In genomic region chr7:26633557-26633956, GRCh38 we compare ENCODE assay signal across 23 cellular contexts.
"Had no signal": no experiment of that assay in that cellular context is flagged by ENCODE, and none has a peak within 500 bp of the region (broad histone marks: within the 10 kb centered on the region; RNA-seq: fewer than 3 reads in every experiment).

No MANE protein-coding gene starts in this region.

- H3K36me3 ChIP-seq: breast epithelium, gastroesophageal sphincter, left ventricle myocardium inferior, thoracic aorta had no signal

- H3K9me3 Mint-ChIP-seq: activated naive CD4-positive, alpha-beta T cell treated with anti-CD3 and anti-CD28 coated beads for 36 hours; nephron; stimulated activated effector memory CD8-positive, alpha-beta T cell treated with anti-CD3 and anti-CD28 coated beads, Interleukin-12 subunit alpha, Interleukin-12 subunit beta, amount 100 ng/mL, for 72 hours; stimulated activated naive CD8-positive, alpha-beta T cell treated with anti-CD3 and anti-CD28 coated beads, Interleukin-15, Interleukin-2, amounts not matched to agents 100 ng/mL and 50 ng/mL, for 24 hours had no signal

- H3K27me3 Mint-ChIP-seq: progenitor cell of endocrine pancreas; stimulated activated naive CD8-positive, alpha-beta T cell treated with anti-CD3 and anti-CD28 coated beads, Interleukin-15, Interleukin-2, amounts not matched to agents 100 ng/mL and 50 ng/mL, for 24 hours had no signal

- ATAC-seq: gastroesophageal sphincter; sciatic nerve; stimulated activated effector memory CD8-positive, alpha-beta T cell treated with anti-CD3 and anti-CD28 coated beads, Interleukin-12 subunit alpha, Interleukin-12 subunit beta, amount 100 ng/mL, for 72 hours; T-helper 17 cell; WTC11 had no signal

- H3K36me3 Mint-ChIP-seq: stimulated activated effector memory CD8-positive, alpha-beta T cell treated with anti-CD3 and anti-CD28 coated beads, Interleukin-12 subunit alpha, Interleukin-12 subunit beta, amount 100 ng/mL, for 72 hours; WTC11 had no signal

- DNase-seq: activated CD4-positive, alpha-beta T cell treated with anti-CD3 and anti-CD28 coated beads for 1 hour; activated CD4-positive, alpha-beta T cell treated with anti-CD3 and anti-CD28 coated beads, Interleukin-2, amount 50 U/mL, for 4 hours; activated effector memory CD4-positive, alpha-beta T cell treated with anti-CD3 and anti-CD28 coated beads, Interleukin-2, amount 50 U/mL, for 16 hours; activated naive CD4-positive, alpha-beta T cell treated with anti-CD3 and anti-CD28 coated beads for 36 hours; central memory CD4-positive, alpha-beta T cell; islet precursor cell; left ventricle myocardium inferior; stimulated activated CD4-positive, alpha-beta T cell treated with anti-CD3 and anti-CD28 coated beads, Interleukin-12 subunit alpha, Interleukin-12 subunit beta, amount 100 ng/mL, for 4 hours; stimulated activated CD4-positive, alpha-beta T cell treated with anti-CD3 and anti-CD28 coated beads, Interleukin-4, amount 100 ng/mL, for 1 hour; SW 1271; T-helper 17 cell; trophoblast cell had no signal

- H3K4me3 ChIP-seq: breast epithelium, gastroesophageal sphincter, hepatocyte, left ventricle myocardium inferior, skin epidermis, thoracic aorta had no signal

- H3K9me3 ChIP-seq: breast epithelium, gastroesophageal sphincter, left ventricle myocardium inferior, thoracic aorta had no signal

- H3K27ac Mint-ChIP-seq: activated naive CD4-positive, alpha-beta T cell treated with anti-CD3 and anti-CD28 coated beads for 36 hours; nephron; progenitor cell of endocrine pancreas; stimulated activated effector memory CD8-positive, alpha-beta T cell treated with anti-CD3 and anti-CD28 coated beads, Interleukin-12 subunit alpha, Interleukin-12 subunit beta, amount 100 ng/mL, for 72 hours; stimulated activated naive CD8-positive, alpha-beta T cell treated with anti-CD3 and anti-CD28 coated beads, Interleukin-15, Interleukin-2, amounts not matched to agents 100 ng/mL and 50 ng/mL, for 24 hours; T-helper 17 cell; WTC11 had no signal

- H3K4me1 ChIP-seq: breast epithelium, gastroesophageal sphincter, left ventricle myocardium inferior had no signal

- H3K27ac ChIP-seq: breast epithelium, gastroesophageal sphincter, hepatocyte, left ventricle myocardium inferior, skin epidermis, thoracic aorta had no signal

- H3K27me3 ChIP-seq: breast epithelium, gastroesophageal sphincter, hepatocyte had no signal

- H3K4me1 Mint-ChIP-seq: nephron, WTC11 had no signal

- H3K4me3 Mint-ChIP-seq: activated naive CD4-positive, alpha-beta T cell treated with anti-CD3 and anti-CD28 coated beads for 36 hours; nephron; stimulated activated effector memory CD8-positive, alpha-beta T cell treated with anti-CD3 and anti-CD28 coated beads, Interleukin-12 subunit alpha, Interleukin-12 subunit beta, amount 100 ng/mL, for 72 hours; stimulated activated naive CD8-positive, alpha-beta T cell treated with anti-CD3 and anti-CD28 coated beads, Interleukin-15, Interleukin-2, amounts not matched to agents 100 ng/mL and 50 ng/mL, for 24 hours; T-helper 17 cell; WTC11 had no signal
